8 cellular contexts compared by ENCODE assay signal in genomic region chr18:75209952-75210261, GRCh38. TPM values are rescaled to one million over a fixed set of nuclear protein-coding genes. Genes with fewer than 3 reads are reported as not detected.
A peak's percentile ranks its signal among the peaks of the same experiment; 100 is the strongest.
DNase-seq lines count a peak whose midpoint lies in the region; ATAC-seq and TF ChIP-seq lines count a peak whose summit lies in the region.

No MANE protein-coding gene starts in this region.

- H3K27me3 ChIP-seq in thoracic aorta (replicated peaks; ENCODE audit: insufficient read depth): no peaks in the 10 kb centered on the region

- H3K4me1 Mint-ChIP-seq in stimulated activated naive CD8-positive, alpha-beta T cell treated with anti-CD3 and anti-CD28 coated beads, Interleukin-15, Interleukin-2, amounts not matched to agents 100 ng/mL and 50 ng/mL, for 24 hours (ENCODE audit: low read depth): peaks cover 67% of the 10 kb centered on the region
- H3K4me1 Mint-ChIP-seq in activated T-helper 1 cell treated with anti-CD3 and anti-CD28 coated beads, Interleukin-12 subunit alpha, Interleukin-12 subunit beta, Interleukin-2, Interleukin-4 antibody, amounts not matched to agents 30 ng/mL and 10 ng/mL and 1 ng/mL, durations not matched to agents 14 hours and 24 hours and 36 hours (ENCODE audit: low read depth): peaks cover 62% of the 10 kb centered on the region
- H3K4me1 Mint-ChIP-seq in immature natural killer cell: peaks cover 64 to 77% of the 10 kb centered on the region in 2 donors

- no peak for DNase-seq in stimulated activated naive CD8-positive, alpha-beta T cell treated with anti-CD3 and anti-CD28 coated beads, Interleukin-15, Interleukin-2, amounts not matched to agents 100 U/mL and 50 U/mL, for 24 hours
- no peak for DNase-seq in activated T-helper 1 cell treated with anti-CD3 and anti-CD28 coated beads, Interleukin-12 subunit alpha, Interleukin-12 subunit beta, Interleukin-2, Interleukin-4 antibody, amounts not matched to agents 30 ng/mL and 10 ng/mL and 1 ng/mL, durations not matched to agents 14 hours and 24 hours and 36 hours (ENCODE audit: low spot score)
- DNase-seq in immature natural killer cell (no peak), thoracic aorta (ENCODE audit: low spot score) (no peak), GM13976 (ENCODE audit: low spot score) (no peak)

- peaks cover 3% of the 10 kb centered on the region for H3K27me3 Mint-ChIP-seq in stimulated activated naive CD8-positive, alpha-beta T cell treated with anti-CD3 and anti-CD28 coated beads, Interleukin-15, Interleukin-2, amounts not matched to agents 100 ng/mL and 50 ng/mL, for 24 hours
- H3K27me3 Mint-ChIP-seq in activated T-helper 1 cell treated with anti-CD3 and anti-CD28 coated beads, Interleukin-12 subunit alpha, Interleukin-12 subunit beta, Interleukin-2, Interleukin-4 antibody, amounts not matched to agents 30 ng/mL and 10 ng/mL and 1 ng/mL, durations not matched to agents 14 hours and 24 hours and 36 hours (ENCODE audit: insufficient read depth): peaks cover 35% of the 10 kb centered on the region
- H3K27me3 Mint-ChIP-seq in immature natural killer cell (ENCODE audit: low read depth in 3 of 3): peaks cover 14 to 28% (median 23%) of the 10 kb centered on the region in 3 donors

- H3K4me3 ChIP-seq in thoracic aorta: peak overlapping the region; percentile 98

- no peaks in the 10 kb centered on the region for H3K36me3 ChIP-seq in thoracic aorta

- H3K9me3 ChIP-seq in thoracic aorta: no peaks in the 10 kb centered on the region

- no peak for TF ChIP-seq CTCF in thoracic aorta (IDR thresholded peaks at IDR 0.05)
- TF ChIP-seq CTCF in GM13976 (IDR thresholded peaks at IDR 0.05; ENCODE audit: borderline replicate concordance, control extremely low read depth, extremely low read depth, insufficient read depth, missing control alignments): no peak

- H3K9me3 Mint-ChIP-seq in stimulated activated naive CD8-positive, alpha-beta T cell treated with anti-CD3 and anti-CD28 coated beads, Interleukin-15, Interleukin-2, amounts not matched to agents 100 ng/mL and 50 ng/mL, for 24 hours: no peaks in the 10 kb centered on the region
- H3K9me3 Mint-ChIP-seq in activated T-helper 1 cell treated with anti-CD3 and anti-CD28 coated beads, Interleukin-12 subunit alpha, Interleukin-12 subunit beta, Interleukin-2, Interleukin-4 antibody, amounts not matched to agents 30 ng/mL and 10 ng/mL and 1 ng/mL, durations not matched to agents 14 hours and 24 hours and 36 hours: no peaks in the 10 kb centered on the region
- no peaks in the 10 kb centered on the region for H3K9me3 Mint-ChIP-seq in immature natural killer cell

- in situ Hi-C loops in GM13976 (cut with MboI; ENCODE audit: low sequenced_read_pairs, unreplicated experiment): no loop called here

- ATAC-seq in stimulated activated naive CD8-positive, alpha-beta T cell treated with anti-CD3 and anti-CD28 coated beads, Interleukin-15, Interleukin-2, amounts not matched to agents 100 U/mL and 50 U/mL, for 24 hours: no peak
- no peak for ATAC-seq in thoracic aorta (ENCODE audit: insufficient number of reproducible peaks, low FRiP score, low read depth)
- no peak for ATAC-seq in HG02678 (IDR thresholded peaks at IDR 0.05; ENCODE audit: unreplicated experiment)
- ATAC-seq in HG03139 (IDR thresholded peaks at IDR 0.05; ENCODE audit: unreplicated experiment): no peak

- peak overlapping the region; percentile 95 for H3K27ac Mint-ChIP-seq in stimulated activated naive CD8-positive, alpha-beta T cell treated with anti-CD3 and anti-CD28 coated beads, Interleukin-15, Interleukin-2, amounts not matched to agents 100 ng/mL and 50 ng/mL, for 24 hours
- peak overlapping the region; percentile 98 for H3K27ac Mint-ChIP-seq in activated T-helper 1 cell treated with anti-CD3 and anti-CD28 coated beads, Interleukin-12 subunit alpha, Interleukin-12 subunit beta, Interleukin-2, Interleukin-4 antibody, amounts not matched to agents 30 ng/mL and 10 ng/mL and 1 ng/mL, durations not matched to agents 14 hours and 24 hours and 36 hours
- peak overlapping the region; percentile 91 to 99 (median 96) for H3K27ac Mint-ChIP-seq in immature natural killer cell

- peaks cover 4% of the 10 kb centered on the region for H3K36me3 Mint-ChIP-seq in stimulated activated naive CD8-positive, alpha-beta T cell treated with anti-CD3 and anti-CD28 coated beads, Interleukin-15, Interleukin-2, amounts not matched to agents 100 ng/mL and 50 ng/mL, for 24 hours (ENCODE audit: low read depth)
- peaks cover 18% of the 10 kb centered on the region for H3K36me3 Mint-ChIP-seq in activated T-helper 1 cell treated with anti-CD3 and anti-CD28 coated beads, Interleukin-12 subunit alpha, Interleukin-12 subunit beta, Interleukin-2, Interleukin-4 antibody, amounts not matched to agents 30 ng/mL and 10 ng/mL and 1 ng/mL, durations not matched to agents 14 hours and 24 hours and 36 hours (ENCODE audit: low read depth)
- H3K36me3 Mint-ChIP-seq in immature natural killer cell: no peaks in the 10 kb centered on the region

- peaks cover 33 to 58% of the 10 kb centered on the region in 2 donors for H3K4me1 ChIP-seq in thoracic aorta (ENCODE audit: control insufficient read depth in 1 of 2, low read depth in 2 of 2)

- intact Hi-C loops in activated T-helper 1 cell treated with anti-CD3 and anti-CD28 coated beads, Interleukin-12 subunit alpha, Interleukin-12 subunit beta, Interleukin-2, Interleukin-4 antibody, amounts not matched to agents 30 ng/mL and 10 ng/mL and 1 ng/mL, durations not matched to agents 14 hours and 24 hours and 36 hours (cut with micrococcal nuclease): loop anchor here (1.0 to 10.0 kb wide), 11 partner anchors 37 to 1857 kb away; partner anchors contain the start of gene TIMM21

- H3K27ac ChIP-seq in thoracic aorta: peak overlapping the region; percentile 92 to 96

- H3K4me3 Mint-ChIP-seq in stimulated activated naive CD8-positive, alpha-beta T cell treated with anti-CD3 and anti-CD28 coated beads, Interleukin-15, Interleukin-2, amounts not matched to agents 100 ng/mL and 50 ng/mL, for 24 hours: peak overlapping the region; percentile 92
- H3K4me3 Mint-ChIP-seq in activated T-helper 1 cell treated with anti-CD3 and anti-CD28 coated beads, Interleukin-12 subunit alpha, Interleukin-12 subunit beta, Interleukin-2, Interleukin-4 antibody, amounts not matched to agents 30 ng/mL and 10 ng/mL and 1 ng/mL, durations not matched to agents 14 hours and 24 hours and 36 hours: peak overlapping the region; percentile 96
- H3K4me3 Mint-ChIP-seq in immature natural killer cell: peak overlapping the region; percentile 92 to 99 (median 98)

RNA-seq across cellular contexts. Expression of gene TSHZ1, which starts 0.7 kb away (rescaled TPM):
- 12.7 and 13.5 TPM in 2 replicates for total RNA-seq in activated T-helper 1 cell treated with anti-CD3 and anti-CD28 coated beads, Interleukin-12 subunit alpha, Interleukin-12 subunit beta, Interleukin-2, Interleukin-4 antibody, amounts not matched to agents 30 ng/mL and 10 ng/mL and 1 ng/mL, durations not matched to agents 14 hours and 24 hours and 36 hours
- polyA plus RNA-seq in immature natural killer cell: 10 to 100 TPM in 1 of 3 donors, 1 to 10 TPM in 2; 1.7 to 10.7 (median 3.5) TPM
- total RNA-seq in thoracic aorta: 10 to 100 TPM; 13.9 to 17.4 TPM

RNA-seq across cellular contexts. Expression of gene PTGR3, which starts 1.0 kb away (rescaled TPM):
- total RNA-seq in activated T-helper 1 cell treated with anti-CD3 and anti-CD28 coated beads, Interleukin-12 subunit alpha, Interleukin-12 subunit beta, Interleukin-2, Interleukin-4 antibody, amounts not matched to agents 30 ng/mL and 10 ng/mL and 1 ng/mL, durations not matched to agents 14 hours and 24 hours and 36 hours: 19.1 and 23.3 TPM in 2 replicates
- polyA plus RNA-seq in immature natural killer cell: 10 to 100 TPM; 18.4 to 32.9 (median 26.1) TPM
- total RNA-seq in thoracic aorta: 10 to 100 TPM; 11.2 to 21.7 TPM
